Comparison of ENCODE assay signal across 1 cellular context in the genomic region with DNA sequence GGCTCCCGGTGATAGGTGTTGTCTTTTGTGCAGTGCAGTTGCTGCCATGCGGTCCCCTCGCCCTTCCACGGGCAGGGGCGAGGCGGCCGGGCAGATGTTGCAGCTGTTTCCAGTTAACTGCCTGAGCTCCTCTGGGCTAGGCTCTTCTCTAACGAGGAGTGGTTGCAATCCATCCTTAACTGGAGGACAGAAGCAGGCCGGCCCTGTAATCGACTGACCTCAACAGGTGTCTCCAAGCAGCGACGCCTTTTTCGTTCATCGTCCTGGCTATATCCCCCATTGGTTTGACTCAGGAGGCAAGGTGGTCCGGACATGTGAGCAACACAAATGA.
TF ChIP-seq lines count a peak whose summit lies in the region.

No MANE protein-coding gene starts in this region.

TF ChIP-seq in HEK293, 187 proteins besides CTCF, POLR2A, EP300 and RAD21 (continued from another document):
- TF ChIP-seq, protein P1, sequence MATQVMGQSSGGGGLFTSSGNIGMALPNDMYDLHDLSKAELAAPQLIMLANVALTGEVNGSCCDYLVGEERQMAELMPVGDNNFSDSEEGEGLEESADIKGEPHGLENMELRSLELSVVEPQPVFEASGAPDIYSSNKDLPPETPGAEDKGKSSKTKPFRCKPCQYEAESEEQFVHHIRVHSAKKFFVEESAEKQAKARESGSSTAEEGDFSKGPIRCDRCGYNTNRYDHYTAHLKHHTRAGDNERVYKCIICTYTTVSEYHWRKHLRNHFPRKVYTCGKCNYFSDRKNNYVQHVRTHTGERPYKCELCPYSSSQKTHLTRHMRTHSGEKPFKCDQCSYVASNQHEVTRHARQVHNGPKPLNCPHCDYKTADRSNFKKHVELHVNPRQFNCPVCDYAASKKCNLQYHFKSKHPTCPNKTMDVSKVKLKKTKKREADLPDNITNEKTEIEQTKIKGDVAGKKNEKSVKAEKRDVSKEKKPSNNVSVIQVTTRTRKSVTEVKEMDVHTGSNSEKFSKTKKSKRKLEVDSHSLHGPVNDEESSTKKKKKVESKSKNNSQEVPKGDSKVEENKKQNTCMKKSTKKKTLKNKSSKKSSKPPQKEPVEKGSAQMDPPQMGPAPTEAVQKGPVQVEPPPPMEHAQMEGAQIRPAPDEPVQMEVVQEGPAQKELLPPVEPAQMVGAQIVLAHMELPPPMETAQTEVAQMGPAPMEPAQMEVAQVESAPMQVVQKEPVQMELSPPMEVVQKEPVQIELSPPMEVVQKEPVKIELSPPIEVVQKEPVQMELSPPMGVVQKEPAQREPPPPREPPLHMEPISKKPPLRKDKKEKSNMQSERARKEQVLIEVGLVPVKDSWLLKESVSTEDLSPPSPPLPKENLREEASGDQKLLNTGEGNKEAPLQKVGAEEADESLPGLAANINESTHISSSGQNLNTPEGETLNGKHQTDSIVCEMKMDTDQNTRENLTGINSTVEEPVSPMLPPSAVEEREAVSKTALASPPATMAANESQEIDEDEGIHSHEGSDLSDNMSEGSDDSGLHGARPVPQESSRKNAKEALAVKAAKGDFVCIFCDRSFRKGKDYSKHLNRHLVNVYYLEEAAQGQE (tag by site-specific recombination; IDR thresholded peaks at IDR 0.05): no peak
- TF ChIP-seq ZNF416 (tag by site-specific recombination; IDR thresholded peaks at IDR 0.05) (no peak), ZFP69B (tag by site-specific recombination; IDR thresholded peaks at IDR 0.05) (0 out of 2 replicates have a peak, but pooled peaks have one; percentile 3), ZEB2 (tag by site-specific recombination; IDR thresholded peaks at IDR 0.05) (peak; percentile 3; the same call in 1 of the 2 replicates), ZNF521 (tag by site-specific recombination; IDR thresholded peaks at IDR 0.05) (no peak), ZNF394 (tag by site-specific recombination; IDR thresholded peaks at IDR 0.05; ENCODE audit: borderline replicate concordance) (peak; percentile 58; the same call in 1 of the 2 replicates), ZNF571 (tag by site-specific recombination; IDR thresholded peaks at IDR 0.05) (no peak), ZFHX2 (tag by site-specific recombination; conservative IDR thresholded peaks at IDR 0.05) (no peak), ZNF830 (tag by site-specific recombination; IDR thresholded peaks at IDR 0.05; ENCODE audit: low read depth) (no peak), OVOL3 (tag by site-specific recombination; IDR thresholded peaks at IDR 0.05) (no peak), KLF1 (tag by site-specific recombination; IDR thresholded peaks at IDR 0.05) (peak; percentile 1; the same call in 1 of the 2 replicates), ZNF621 (tag by site-specific recombination; IDR thresholded peaks at IDR 0.05) (no peak), ZNF266 (tag by site-specific recombination; IDR thresholded peaks at IDR 0.05; ENCODE audit: low read depth) (no peak; the same call in 1 of the 2 replicates), ZNF785 (tag by site-specific recombination; IDR thresholded peaks at IDR 0.05) (no peak), ZBTB21 (tag by site-specific recombination; IDR thresholded peaks at IDR 0.05) (no peak), ZNF341 (tag by site-specific recombination; IDR thresholded peaks at IDR 0.05; ENCODE audit: low read depth) (peak; percentile 94), BCL11B (tag by site-specific recombination; IDR thresholded peaks at IDR 0.05; ENCODE audit: low read depth) (no peak), ZNF274 (IDR thresholded peaks at IDR 0.05; ENCODE audit: low read length) (no peak), ZNF274 (tag by site-specific recombination; IDR thresholded peaks at IDR 0.05; ENCODE audit: borderline replicate concordance) (no peak), ZNF211 (tag by site-specific recombination; IDR thresholded peaks at IDR 0.05; ENCODE audit: low read depth) (no peak), ZNF184 (tag by site-specific recombination; IDR thresholded peaks at IDR 0.05) (0 out of 2 replicates have a peak, but pooled peaks have one; percentile 4), HOXA7 (CRISPR knock-in tag; IDR thresholded peaks at IDR 0.05; ENCODE audit: borderline replicate concordance) (no peak), ZNF548 (tag by site-specific recombination; IDR thresholded peaks at IDR 0.05) (no peak), ZNF350 (tag by site-specific recombination; IDR thresholded peaks at IDR 0.05) (no peak), YY2 (tag by site-specific recombination; IDR thresholded peaks at IDR 0.05) (no peak), ZSCAN30 (tag by site-specific recombination; IDR thresholded peaks at IDR 0.05) (no peak), ZNF2 (tag by site-specific recombination; IDR thresholded peaks at IDR 0.05) (peak; percentile 78), SCRT2 (tag by site-specific recombination; IDR thresholded peaks at IDR 0.05) (peak; percentile 99), ZNF10 (tag by site-specific recombination; IDR thresholded peaks at IDR 0.05) (no peak), ZBTB17 (tag by site-specific recombination; IDR thresholded peaks at IDR 0.05) (peak; percentile 79), ZNF335 (tag by site-specific recombination; conservative IDR thresholded peaks at IDR 0.05) (peak; percentile 1; the same call in 1 of the 2 replicates), ZBTB8A (tag by site-specific recombination; IDR thresholded peaks at IDR 0.05) (no peak; the same call in 1 of the 2 replicates)
- TF ChIP-seq, protein P2, sequence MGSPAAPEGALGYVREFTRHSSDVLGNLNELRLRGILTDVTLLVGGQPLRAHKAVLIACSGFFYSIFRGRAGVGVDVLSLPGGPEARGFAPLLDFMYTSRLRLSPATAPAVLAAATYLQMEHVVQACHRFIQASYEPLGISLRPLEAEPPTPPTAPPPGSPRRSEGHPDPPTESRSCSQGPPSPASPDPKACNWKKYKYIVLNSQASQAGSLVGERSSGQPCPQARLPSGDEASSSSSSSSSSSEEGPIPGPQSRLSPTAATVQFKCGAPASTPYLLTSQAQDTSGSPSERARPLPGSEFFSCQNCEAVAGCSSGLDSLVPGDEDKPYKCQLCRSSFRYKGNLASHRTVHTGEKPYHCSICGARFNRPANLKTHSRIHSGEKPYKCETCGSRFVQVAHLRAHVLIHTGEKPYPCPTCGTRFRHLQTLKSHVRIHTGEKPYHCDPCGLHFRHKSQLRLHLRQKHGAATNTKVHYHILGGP (tag by site-specific recombination; IDR thresholded peaks at IDR 0.05): no peak
- TF ChIP-seq, protein P3, sequence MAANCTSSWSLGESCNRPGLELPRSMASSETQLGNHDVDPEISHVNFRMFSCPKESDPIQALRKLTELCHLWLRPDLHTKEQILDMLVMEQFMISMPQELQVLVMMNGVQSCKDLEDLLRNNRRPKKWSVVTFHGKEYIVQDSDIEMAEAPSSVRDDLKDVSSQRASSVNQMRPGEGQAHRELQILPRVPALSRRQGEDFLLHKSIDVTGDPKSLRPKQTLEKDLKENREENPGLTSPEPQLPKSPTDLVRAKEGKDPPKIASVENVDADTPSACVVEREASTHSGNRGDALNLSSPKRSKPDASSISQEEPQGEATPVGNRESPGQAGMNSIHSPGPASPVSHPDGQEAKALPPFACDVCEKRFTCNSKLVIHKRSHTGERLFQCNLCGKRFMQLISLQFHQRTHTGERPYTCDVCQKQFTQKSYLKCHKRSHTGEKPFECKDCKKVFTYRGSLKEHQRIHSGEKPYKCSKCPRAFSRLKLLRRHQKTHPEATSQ (tag by site-specific recombination; IDR thresholded peaks at IDR 0.05): 0 out of 2 replicates have a peak, but pooled peaks have one; percentile 9
- TF ChIP-seq, protein P4, sequence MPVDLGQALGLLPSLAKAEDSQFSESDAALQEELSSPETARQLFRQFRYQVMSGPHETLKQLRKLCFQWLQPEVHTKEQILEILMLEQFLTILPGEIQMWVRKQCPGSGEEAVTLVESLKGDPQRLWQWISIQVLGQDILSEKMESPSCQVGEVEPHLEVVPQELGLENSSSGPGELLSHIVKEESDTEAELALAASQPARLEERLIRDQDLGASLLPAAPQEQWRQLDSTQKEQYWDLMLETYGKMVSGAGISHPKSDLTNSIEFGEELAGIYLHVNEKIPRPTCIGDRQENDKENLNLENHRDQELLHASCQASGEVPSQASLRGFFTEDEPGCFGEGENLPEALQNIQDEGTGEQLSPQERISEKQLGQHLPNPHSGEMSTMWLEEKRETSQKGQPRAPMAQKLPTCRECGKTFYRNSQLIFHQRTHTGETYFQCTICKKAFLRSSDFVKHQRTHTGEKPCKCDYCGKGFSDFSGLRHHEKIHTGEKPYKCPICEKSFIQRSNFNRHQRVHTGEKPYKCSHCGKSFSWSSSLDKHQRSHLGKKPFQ (tag by site-specific recombination; IDR thresholded peaks at IDR 0.05): peak; percentile 4; the same call in 1 of the 2 replicates
- TF ChIP-seq, protein P5, sequence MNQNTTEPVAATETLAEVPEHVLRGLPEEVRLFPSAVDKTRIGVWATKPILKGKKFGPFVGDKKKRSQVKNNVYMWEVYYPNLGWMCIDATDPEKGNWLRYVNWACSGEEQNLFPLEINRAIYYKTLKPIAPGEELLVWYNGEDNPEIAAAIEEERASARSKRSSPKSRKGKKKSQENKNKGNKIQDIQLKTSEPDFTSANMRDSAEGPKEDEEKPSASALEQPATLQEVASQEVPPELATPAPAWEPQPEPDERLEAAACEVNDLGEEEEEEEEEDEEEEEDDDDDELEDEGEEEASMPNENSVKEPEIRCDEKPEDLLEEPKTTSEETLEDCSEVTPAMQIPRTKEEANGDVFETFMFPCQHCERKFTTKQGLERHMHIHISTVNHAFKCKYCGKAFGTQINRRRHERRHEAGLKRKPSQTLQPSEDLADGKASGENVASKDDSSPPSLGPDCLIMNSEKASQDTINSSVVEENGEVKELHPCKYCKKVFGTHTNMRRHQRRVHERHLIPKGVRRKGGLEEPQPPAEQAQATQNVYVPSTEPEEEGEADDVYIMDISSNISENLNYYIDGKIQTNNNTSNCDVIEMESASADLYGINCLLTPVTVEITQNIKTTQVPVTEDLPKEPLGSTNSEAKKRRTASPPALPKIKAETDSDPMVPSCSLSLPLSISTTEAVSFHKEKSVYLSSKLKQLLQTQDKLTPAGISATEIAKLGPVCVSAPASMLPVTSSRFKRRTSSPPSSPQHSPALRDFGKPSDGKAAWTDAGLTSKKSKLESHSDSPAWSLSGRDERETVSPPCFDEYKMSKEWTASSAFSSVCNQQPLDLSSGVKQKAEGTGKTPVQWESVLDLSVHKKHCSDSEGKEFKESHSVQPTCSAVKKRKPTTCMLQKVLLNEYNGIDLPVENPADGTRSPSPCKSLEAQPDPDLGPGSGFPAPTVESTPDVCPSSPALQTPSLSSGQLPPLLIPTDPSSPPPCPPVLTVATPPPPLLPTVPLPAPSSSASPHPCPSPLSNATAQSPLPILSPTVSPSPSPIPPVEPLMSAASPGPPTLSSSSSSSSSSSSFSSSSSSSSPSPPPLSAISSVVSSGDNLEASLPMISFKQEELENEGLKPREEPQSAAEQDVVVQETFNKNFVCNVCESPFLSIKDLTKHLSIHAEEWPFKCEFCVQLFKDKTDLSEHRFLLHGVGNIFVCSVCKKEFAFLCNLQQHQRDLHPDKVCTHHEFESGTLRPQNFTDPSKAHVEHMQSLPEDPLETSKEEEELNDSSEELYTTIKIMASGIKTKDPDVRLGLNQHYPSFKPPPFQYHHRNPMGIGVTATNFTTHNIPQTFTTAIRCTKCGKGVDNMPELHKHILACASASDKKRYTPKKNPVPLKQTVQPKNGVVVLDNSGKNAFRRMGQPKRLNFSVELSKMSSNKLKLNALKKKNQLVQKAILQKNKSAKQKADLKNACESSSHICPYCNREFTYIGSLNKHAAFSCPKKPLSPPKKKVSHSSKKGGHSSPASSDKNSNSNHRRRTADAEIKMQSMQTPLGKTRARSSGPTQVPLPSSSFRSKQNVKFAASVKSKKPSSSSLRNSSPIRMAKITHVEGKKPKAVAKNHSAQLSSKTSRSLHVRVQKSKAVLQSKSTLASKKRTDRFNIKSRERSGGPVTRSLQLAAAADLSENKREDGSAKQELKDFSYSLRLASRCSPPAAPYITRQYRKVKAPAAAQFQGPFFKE (tag by site-specific recombination; IDR thresholded peaks at IDR 0.05; ENCODE audit: borderline replicate concordance): no peak
- TF ChIP-seq, protein P6, sequence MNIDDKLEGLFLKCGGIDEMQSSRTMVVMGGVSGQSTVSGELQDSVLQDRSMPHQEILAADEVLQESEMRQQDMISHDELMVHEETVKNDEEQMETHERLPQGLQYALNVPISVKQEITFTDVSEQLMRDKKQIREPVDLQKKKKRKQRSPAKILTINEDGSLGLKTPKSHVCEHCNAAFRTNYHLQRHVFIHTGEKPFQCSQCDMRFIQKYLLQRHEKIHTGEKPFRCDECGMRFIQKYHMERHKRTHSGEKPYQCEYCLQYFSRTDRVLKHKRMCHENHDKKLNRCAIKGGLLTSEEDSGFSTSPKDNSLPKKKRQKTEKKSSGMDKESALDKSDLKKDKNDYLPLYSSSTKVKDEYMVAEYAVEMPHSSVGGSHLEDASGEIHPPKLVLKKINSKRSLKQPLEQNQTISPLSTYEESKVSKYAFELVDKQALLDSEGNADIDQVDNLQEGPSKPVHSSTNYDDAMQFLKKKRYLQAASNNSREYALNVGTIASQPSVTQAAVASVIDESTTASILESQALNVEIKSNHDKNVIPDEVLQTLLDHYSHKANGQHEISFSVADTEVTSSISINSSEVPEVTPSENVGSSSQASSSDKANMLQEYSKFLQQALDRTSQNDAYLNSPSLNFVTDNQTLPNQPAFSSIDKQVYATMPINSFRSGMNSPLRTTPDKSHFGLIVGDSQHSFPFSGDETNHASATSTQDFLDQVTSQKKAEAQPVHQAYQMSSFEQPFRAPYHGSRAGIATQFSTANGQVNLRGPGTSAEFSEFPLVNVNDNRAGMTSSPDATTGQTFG (tag by site-specific recombination; IDR thresholded peaks at IDR 0.05; ENCODE audit: borderline replicate concordance): no peak
- TF ChIP-seq, protein P7, sequence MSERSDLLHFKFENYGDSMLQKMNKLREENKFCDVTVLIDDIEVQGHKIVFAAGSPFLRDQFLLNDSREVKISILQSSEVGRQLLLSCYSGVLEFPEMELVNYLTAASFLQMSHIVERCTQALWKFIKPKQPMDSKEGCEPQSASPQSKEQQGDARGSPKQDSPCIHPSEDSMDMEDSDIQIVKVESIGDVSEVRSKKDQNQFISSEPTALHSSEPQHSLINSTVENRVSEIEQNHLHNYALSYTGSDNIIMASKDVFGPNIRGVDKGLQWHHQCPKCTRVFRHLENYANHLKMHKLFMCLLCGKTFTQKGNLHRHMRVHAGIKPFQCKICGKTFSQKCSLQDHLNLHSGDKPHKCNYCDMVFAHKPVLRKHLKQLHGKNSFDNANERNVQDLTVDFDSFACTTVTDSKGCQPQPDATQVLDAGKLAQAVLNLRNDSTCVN (tag by site-specific recombination; optimal IDR thresholded peaks at IDR 0.05): no peak
- TF ChIP-seq, protein P8, sequence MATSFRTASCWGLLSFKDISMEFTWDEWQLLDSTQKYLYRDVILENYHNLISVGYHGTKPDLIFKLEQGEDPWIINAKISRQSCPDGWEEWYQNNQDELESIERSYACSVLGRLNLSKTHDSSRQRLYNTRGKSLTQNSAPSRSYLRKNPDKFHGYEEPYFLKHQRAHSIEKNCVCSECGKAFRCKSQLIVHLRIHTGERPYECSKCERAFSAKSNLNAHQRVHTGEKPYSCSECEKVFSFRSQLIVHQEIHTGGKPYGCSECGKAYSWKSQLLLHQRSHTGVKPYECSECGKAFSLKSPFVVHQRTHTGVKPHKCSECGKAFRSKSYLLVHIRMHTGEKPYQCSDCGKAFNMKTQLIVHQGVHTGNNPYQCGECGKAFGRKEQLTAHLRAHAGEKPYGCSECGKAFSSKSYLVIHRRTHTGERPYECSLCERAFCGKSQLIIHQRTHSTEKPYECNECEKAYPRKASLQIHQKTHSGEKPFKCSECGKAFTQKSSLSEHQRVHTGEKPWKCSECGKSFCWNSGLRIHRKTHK (tag by site-specific recombination; IDR thresholded peaks at IDR 0.05): no peak
